In genomic region chr5:39119404-39120051, GRCh38 we compare ENCODE assay signal across 22 cellular contexts. TPM values are rescaled to one million over a fixed set of nuclear protein-coding genes. Genes with fewer than 3 reads are reported as not detected.
DNase-seq lines count a peak whose midpoint lies in the region; ATAC-seq, FAIRE-seq and TF ChIP-seq lines count a peak whose summit lies in the region.
"Had no signal": no experiment of that assay in that cellular context is flagged by ENCODE, and none has a peak within 500 bp of the region (broad histone marks: within the 10 kb centered on the region; RNA-seq: fewer than 3 reads in every experiment).

No MANE protein-coding gene starts in this region.

- H3K36me3 Mint-ChIP-seq in stimulated activated naive CD8-positive, alpha-beta T cell treated with anti-CD3 and anti-CD28 coated beads, Interleukin-15, Interleukin-2, amounts not matched to agents 100 ng/mL and 50 ng/mL, for 24 hours (ENCODE audit: low read depth), result peaks cover 34% of the 10 kb centered on the region
- H3K36me3 Mint-ChIP-seq: type B pancreatic cell, WTC11 had no signal

- no peaks in the 10 kb centered on the region for H3K9me3 Mint-ChIP-seq in stimulated activated naive CD8-positive, alpha-beta T cell treated with anti-CD3 and anti-CD28 coated beads, Interleukin-15, Interleukin-2, amounts not matched to agents 100 ng/mL and 50 ng/mL, for 24 hours
- H3K9me3 Mint-ChIP-seq: CD4-positive, alpha-beta memory T cell; H9; type B pancreatic cell; WTC11 had no signal

- H3K27ac Mint-ChIP-seq in stimulated activated naive CD8-positive, alpha-beta T cell treated with anti-CD3 and anti-CD28 coated beads, Interleukin-15, Interleukin-2, amounts not matched to agents 100 ng/mL and 50 ng/mL, for 24 hours, result peak overlapping the region; percentile 67
- H3K27ac Mint-ChIP-seq: H9, type B pancreatic cell, WTC11 had no signal

- H3K27me3 Mint-ChIP-seq in stimulated activated naive CD8-positive, alpha-beta T cell treated with anti-CD3 and anti-CD28 coated beads, Interleukin-15, Interleukin-2, amounts not matched to agents 100 ng/mL and 50 ng/mL, for 24 hours, result no peaks in the 10 kb centered on the region
- H3K27me3 Mint-ChIP-seq: CD4-positive, alpha-beta memory T cell had no signal

- H3K27me3 ChIP-seq in endothelial cell of umbilical vein (ENCODE audit: control insufficient read depth in 2 of 2, insufficient read depth in 2 of 2, low read length in 2 of 2) (no peaks in the 10 kb centered on the region), smooth muscle cell (ENCODE audit: low read depth) (peaks cover 7% of the 10 kb centered on the region)
- H3K27me3 ChIP-seq: adrenal gland had no signal

- CTCF ChIA-PET in endothelial cell of umbilical vein (lab: Charles Lee), result interaction anchor here (1.0 to 3.4 kb wide), 4 partner anchors 11 to 112 kb away, joined by 3 to 11 read pairs (median 4); no protein-coding TSS in a partner anchor

- H3K79me2 ChIP-seq in endothelial cell of umbilical vein (ENCODE audit: control insufficient read depth, insufficient read depth, low read length), result no peaks in the 10 kb centered on the region
- no peaks in the 10 kb centered on the region for H3K79me2 ChIP-seq in smooth muscle cell (ENCODE audit: low read depth)

- WGBS in smooth muscle cell (ENCODE audit: low lambda C conversion rate), result 67% methylated on average over 3 of the region's 3 CpGs

- no TSS peak for BruUV-seq in endothelial cell of umbilical vein (replicated peaks; lab: Mats Ljungman, UMichigan)

- ATAC-seq in stimulated activated naive CD8-positive, alpha-beta T cell treated with anti-CD3 and anti-CD28 coated beads, Interleukin-15, Interleukin-2, amounts not matched to agents 100 U/mL and 50 U/mL, for 24 hours, result no peak
- ATAC-seq: mucosa of descending colon, WTC11 had no signal

- DNase-seq in stimulated activated naive CD8-positive, alpha-beta T cell treated with anti-CD3 and anti-CD28 coated beads, Interleukin-15, Interleukin-2, amounts not matched to agents 100 U/mL and 50 U/mL, for 24 hours, result no peak
- DNase-seq in RPMI7951 (ENCODE audit: low read depth) (peak; percentile 31), endothelial cell of umbilical vein (ENCODE audit: low read depth, low spot score) (no peak), smooth muscle cell (lab: John Stamatoyannopoulos, UW; ENCODE audit: unreplicated experiment) (no peak), SIG-M5 (lab: John Stamatoyannopoulos, UW) (no peak), SW 1271 (lab: John Stamatoyannopoulos, UW) (no peak)
- DNase-seq in activated CD8-positive, alpha-beta memory T cell treated with anti-CD3 and anti-CD28 coated beads for 24 hours, result no peak
- DNase-seq: adrenal gland; CD4-positive, alpha-beta memory T cell; DMS53; foreskin fibroblast; H9; mucosa of descending colon; NCI-H1417; NCI-H2171; NCI-H526; Right ventricle myocardium superior; stimulated activated CD4-positive, alpha-beta T cell treated with anti-CD3 and anti-CD28 coated beads, Interleukin-4, amount 100 ng/mL, for 4 hours had no signal

- H4K20me1 ChIP-seq in endothelial cell of umbilical vein (replicated peaks; ENCODE audit: control insufficient read depth, extremely low read depth, insufficient read depth, low read length) (no peaks in the 10 kb centered on the region), smooth muscle cell (ENCODE audit: low read depth) (no peaks in the 10 kb centered on the region)

- H2AFZ ChIP-seq in endothelial cell of umbilical vein (ENCODE audit: low read depth, low read length) (peak overlapping the region; percentile 59), smooth muscle cell (ENCODE audit: low read depth) (peak overlapping the region; percentile 63)

- H3K9ac ChIP-seq in endothelial cell of umbilical vein (replicated peaks; ENCODE audit: extremely low read depth, insufficient read depth, low read length) (no peak overlapping the region), smooth muscle cell (ENCODE audit: low read depth) (no peak overlapping the region)

- TF ChIP-seq POLR2A in endothelial cell of umbilical vein (IDR thresholded peaks at IDR 0.05; ENCODE audit: low read depth, low read length), result no peak

- H3K27ac ChIP-seq in endothelial cell of umbilical vein (ENCODE audit: insufficient read depth, low read depth, low read length) (peak overlapping the region; percentile 11), smooth muscle cell (ENCODE audit: low read depth) (peak overlapping the region; percentile 43)
- H3K27ac ChIP-seq: adrenal gland, coronary artery had no signal

- POLR2A ChIA-PET in endothelial cell of umbilical vein (lab: Charles Lee), result no interaction called here

- H3K4me3 Mint-ChIP-seq in stimulated activated naive CD8-positive, alpha-beta T cell treated with anti-CD3 and anti-CD28 coated beads, Interleukin-15, Interleukin-2, amounts not matched to agents 100 ng/mL and 50 ng/mL, for 24 hours, result no peak overlapping the region
- H3K4me3 Mint-ChIP-seq: CD4-positive, alpha-beta memory T cell; H9; type B pancreatic cell; WTC11 had no signal

- H3K36me3 ChIP-seq in endothelial cell of umbilical vein (ENCODE audit: control insufficient read depth in 2 of 2, extremely low read depth in 1 of 2, insufficient read depth in 2 of 2, low read length in 2 of 2) (no peaks in the 10 kb centered on the region), smooth muscle cell (ENCODE audit: low read depth) (no peaks in the 10 kb centered on the region)
- H3K36me3 ChIP-seq: adrenal gland had no signal

- no peak for TF ChIP-seq CTCF in endothelial cell of umbilical vein (IDR thresholded peaks at IDR 0.05; ENCODE audit: extremely low read depth in 1 of 2, insufficient read depth in 1 of 2, low read depth in 1 of 2, low read length in 2 of 2)
- TF ChIP-seq CTCF in smooth muscle cell (IDR thresholded peaks at IDR 0.05; ENCODE audit: borderline replicate concordance, insufficient read depth, poor library complexity, severe bottlenecking), result no peak

- intact Hi-C loops in endothelial cell of umbilical vein (cut with micrococcal nuclease), result no loop called here

- no peaks in the 10 kb centered on the region for H3K9me1 ChIP-seq in endothelial cell of umbilical vein (replicated peaks; ENCODE audit: control insufficient read depth, extremely low read depth, insufficient read depth, low read length)

- H3K4me3 ChIP-seq in endothelial cell of umbilical vein (replicated peaks in 1 of 3; ENCODE audit: insufficient read depth in 1 of 3, low read depth in 1 of 3, low read length in 3 of 3), result no peak overlapping the region
- no peak overlapping the region for H3K4me3 ChIP-seq in smooth muscle cell
- H3K4me3 ChIP-seq: adrenal gland, coronary artery, mucosa of descending colon had no signal

- no peak for FAIRE-seq in endothelial cell of umbilical vein (lab: Jason Lieb, UNC)

- H3K4me1 ChIP-seq in endothelial cell of umbilical vein (ENCODE audit: control insufficient read depth, extremely low read depth, insufficient read depth, low read length) (peaks cover 38% of the 10 kb centered on the region), smooth muscle cell (ENCODE audit: low read depth) (no peaks in the 10 kb centered on the region)

- H3F3A ChIP-seq in smooth muscle cell (ENCODE audit: low read depth), result no peaks in the 10 kb centered on the region

- no peaks in the 10 kb centered on the region for H3K9me3 ChIP-seq in endothelial cell of umbilical vein (replicated peaks; ENCODE audit: control insufficient read depth, insufficient read depth, low read length)
- no peaks in the 10 kb centered on the region for H3K9me3 ChIP-seq in smooth muscle cell (replicated peaks; ENCODE audit: low read depth)
- H3K9me3 ChIP-seq: adrenal gland, mucosa of descending colon had no signal

- peak overlapping the region; percentile 39 for H3K4me2 ChIP-seq in endothelial cell of umbilical vein (ENCODE audit: insufficient read depth, low read length)
- H3K4me2 ChIP-seq in smooth muscle cell, result peak overlapping the region; percentile 38

- peaks cover 51% of the 10 kb centered on the region for H3K4me1 Mint-ChIP-seq in stimulated activated naive CD8-positive, alpha-beta T cell treated with anti-CD3 and anti-CD28 coated beads, Interleukin-15, Interleukin-2, amounts not matched to agents 100 ng/mL and 50 ng/mL, for 24 hours (ENCODE audit: low read depth)
- H3K4me1 Mint-ChIP-seq: H9, WTC11 had no signal

- dilution Hi-C loops in endothelial cell of umbilical vein (cut with MboI; ENCODE audit: extremely low pct_ligation_motif_present, low sequenced_read_pairs), result no loop called here

TF ChIP-seq in endothelial cell of umbilical vein, 7 proteins besides CTCF, POLR2A, EP300 and RAD21:
- TF ChIP-seq EZH2 (IDR thresholded peaks at IDR 0.05; ENCODE audit: borderline replicate concordance, low read depth, low read length, severe bottlenecking) (no peak), MYC (IDR thresholded peaks at IDR 0.05; ENCODE audit: low read depth, low read length) (no peak), FOS (IDR thresholded peaks at IDR 0.05; ENCODE audit: borderline replicate concordance, insufficient read depth, low read length) (no peak), JUN (IDR thresholded peaks at IDR 0.05; ENCODE audit: borderline replicate concordance, insufficient read depth, insufficient read length, low read depth) (no peak), MAX (IDR thresholded peaks at IDR 0.05; ENCODE audit: insufficient read depth, insufficient read length) (no peak), POLR2AphosphoS5 (IDR thresholded peaks at IDR 0.05; ENCODE audit: insufficient read depth, low read depth, low read length) (no peak), GATA2 (IDR thresholded peaks at IDR 0.05; ENCODE audit: insufficient read depth, insufficient read length, low read depth, low read length) (no peak)

RNA-seq across cellular contexts. Expression of gene RICTOR, which starts 45.3 kb away (rescaled TPM):
- total RNA-seq in RPMI7951 (2014; rRNA removed; shearing (Covaris generic)), result 19.6 and 21.0 TPM in 2 replicates
- 38.0 and 39.5 TPM in 2 replicates for total RNA-seq in endothelial cell of umbilical vein
- 7.0 and 9.2 TPM in 2 replicates for polyA plus RNA-seq in endothelial cell of umbilical vein
- 2.8 and 2.9 TPM in 2 replicates for polyA plus RNA-seq in endothelial cell of umbilical vein (2011; cell fraction: cytosol; rRNA removed)
- polyA plus RNA-seq in endothelial cell of umbilical vein (2011; cell fraction: nucleus; rRNA removed), result 41.6 and 47.1 TPM in 2 replicates
- 7.2 and 10.1 TPM in 2 replicates for polyA plus RNA-seq in endothelial cell of umbilical vein (2012)
- 60.0 and 66.7 TPM in 2 replicates for polyA minus RNA-seq in endothelial cell of umbilical vein
- 27.1 TPM for polyA minus RNA-seq in endothelial cell of umbilical vein (2011; cell fraction: cytosol; rRNA and poly(A)+ RNA removed)
- polyA minus RNA-seq in endothelial cell of umbilical vein (2011; cell fraction: nucleus; rRNA and poly(A)+ RNA removed), result 112 and 187 TPM in 2 replicates
- total RNA-seq in smooth muscle cell, result 30.2 and 33.4 TPM in 2 replicates
- 3.6 and 6.6 TPM in 2 replicates for polyA plus RNA-seq in smooth muscle cell
